Comparison of ENCODE assay signal across 8 cellular contexts in genomic region chr14:29548948-29549370, GRCh38.
DNase-seq lines count a peak whose midpoint lies in the region; ATAC-seq and TF ChIP-seq lines count a peak whose summit lies in the region.

No MANE protein-coding gene starts in this region.

- no peaks in the 10 kb centered on the region for H3K36me3 ChIP-seq in ascending aorta

- intact Hi-C loops in ascending aorta (cut with DNase I) = loop anchor here (1.0 to 10.0 kb wide), 3 partner anchors 456 to 726 kb away; no protein-coding TSS in a partner anchor

- DNase-seq in AG09319 (ENCODE audit: extremely low read depth, low read depth) (peak; percentile 38), NCI-H2196 treated with DMSO at 0.1 percent for 48 hours (lab: John Stamatoyannopoulos, UW; ENCODE audit: unreplicated experiment) (peak; percentile 52), ascending aorta (ENCODE audit: low spot score in 2 of 2) (no peak), iPS DF 19.7 (ENCODE audit: low read depth, low spot score) (peak; percentile 35), superior temporal gyrus (ENCODE audit: extremely low spot score) (peak; percentile 93)

- no peaks in the 10 kb centered on the region for H3K4me1 ChIP-seq in ascending aorta

- H3K27me3 ChIP-seq in ascending aorta = no peaks in the 10 kb centered on the region

- H3K27ac ChIP-seq in ascending aorta = no peak overlapping the region

- no peaks in the 10 kb centered on the region for H3K9me3 ChIP-seq in ascending aorta

- peak; percentile 95 for ATAC-seq in GM18909 (IDR thresholded peaks at IDR 0.05; ENCODE audit: poor library complexity, unreplicated experiment)
- peak; percentile 81 for ATAC-seq in HG03280 (IDR thresholded peaks at IDR 0.05; ENCODE audit: unreplicated experiment)
- no peak for ATAC-seq in HG03097 (IDR thresholded peaks at IDR 0.05; ENCODE audit: low FRiP score, unreplicated experiment)

- TF ChIP-seq CTCF in AG09319 (IDR thresholded peaks at IDR 0.05; ENCODE audit: low read depth, low read length) (peak; percentile 54), ascending aorta (IDR thresholded peaks at IDR 0.05) (peak; percentile 27 to 68 (median 55))

- no peak overlapping the region for H3K4me3 ChIP-seq in ascending aorta

Comparison
In these comparisons a context has a peak if more than half of its experiments do, and no peak if none do; other contexts are left out.
1. DNase-seq: peak in AG09319 (single experiment), NCI-H2196 treated with DMSO at 0.1 percent for 48 hours (single experiment), iPS DF 19.7 (single experiment) and superior temporal gyrus (single experiment); none in ascending aorta (0 of 2).